Comparison of ENCODE assay signal across 8 cellular contexts in the genomic region with DNA sequence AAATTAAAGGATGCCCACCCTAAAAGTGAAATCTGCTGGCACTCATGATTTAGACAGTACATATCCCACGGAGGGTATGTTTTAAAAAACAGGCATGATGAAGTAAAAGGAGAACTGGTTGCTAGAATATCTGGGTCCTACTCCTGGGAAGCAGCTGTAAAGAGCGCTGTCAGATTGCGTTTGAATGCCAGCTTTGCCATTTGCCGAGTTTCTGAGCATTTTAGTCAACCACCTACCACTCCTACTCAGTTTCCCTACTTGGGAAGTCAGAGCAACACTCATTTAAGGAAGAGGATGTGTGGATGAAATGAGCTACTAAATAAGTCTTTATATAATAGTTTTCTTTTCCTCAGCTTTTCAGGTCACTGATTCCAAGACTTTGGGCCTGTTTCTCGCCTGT. TPM values are rescaled to one million over a fixed set of nuclear protein-coding genes. Genes with fewer than 3 reads are reported as not detected.
DNase-seq lines count a peak whose midpoint lies in the region; ATAC-seq and TF ChIP-seq lines count a peak whose summit lies in the region.

No MANE protein-coding gene starts in this region.

- peak overlapping the region; percentile 91 to 98 for H3K27ac Mint-ChIP-seq in T-cell

- no peaks in the 10 kb centered on the region for H3K9me3 Mint-ChIP-seq in T-cell

- ATAC-seq in T-cell (replicated peaks in 1 of 4) = no peak
- no peak for ATAC-seq in HG02973 (IDR thresholded peaks at IDR 0.05; ENCODE audit: unreplicated experiment)

- TF ChIP-seq CTCF in GM12875 (IDR thresholded peaks at IDR 0.05; ENCODE audit: borderline replicate concordance, insufficient read depth, low read depth, low read length) (no peak), fibroblast of the aortic adventitia (IDR thresholded peaks at IDR 0.05; ENCODE audit: insufficient read depth, low read length) (no peak)

- H3K27ac ChIP-seq in skin epidermis = peak overlapping the region in 18 of 21 experiments; percentile 48 to 94 (median 81)

- CTCF ChIA-PET in T-cell (lab: Charles Lee) = interaction anchor here in 1 of 2 donors (1.7 to 3.7 kb wide), 3 partner anchors 42 to 486 kb away, joined by 5 to 25 read pairs (median 8); no protein-coding TSS in a partner anchor

- POLR2A ChIA-PET in T-cell (lab: Charles Lee) = interaction anchor here (0.5 to 3.0 kb wide), 10 partner anchors 38 to 438 kb away, joined by 3 to 20 read pairs (median 4); no protein-coding TSS in a partner anchor

- peak overlapping the region; percentile 67 for H3K4me3 ChIP-seq in GM12875 (ENCODE audit: low read depth, low read length)
- peak overlapping the region; percentile 98 for H3K4me3 ChIP-seq in fibroblast of the aortic adventitia (ENCODE audit: low read depth, low read length)
- peak overlapping the region; percentile 57 to 86 (median 79) for H3K4me3 ChIP-seq in skin epidermis

- peak overlapping the region; percentile 97 to 98 (median 97) for H3K4me3 Mint-ChIP-seq in T-cell

- DNase-seq in T-cell (peak in 1 of 34 experiments; percentile 8), fibroblast of the aortic adventitia (ENCODE audit: low read depth) (no peak), A172 (ENCODE audit: low spot score) (no peak), DMS153 treated with DMSO at 0.1 percent for 48 hours (lab: John Stamatoyannopoulos, UW; ENCODE audit: unreplicated experiment) (no peak)
- no peak for DNase-seq in activated effector memory CD4-positive, alpha-beta T cell treated with Interleukin-2 at 50 U/mL for 16 hours

- H3K4me1 Mint-ChIP-seq in T-cell = peaks cover 46 to 51% (median 46%) of the 10 kb centered on the region in 3 donors

- no peaks in the 10 kb centered on the region for H3K27me3 Mint-ChIP-seq in T-cell

- H3K36me3 Mint-ChIP-seq in T-cell = peaks cover 22% of the 10 kb centered on the region

RNA-seq across cellular contexts. Expression of gene UMAD1, which starts 1.1 kb away (rescaled TPM):
- total RNA-seq in T-cell (10 to 100 TPM; 13.8 to 19.8 (median 16.6) TPM), fibroblast of the aortic adventitia (ENCODE audit: low replicate concordance) (17.4 and 24.9 TPM in 2 replicates)
- total RNA-seq in A172 (2014; rRNA removed; shearing (Covaris generic)) = 20.8 and 23.4 TPM in 2 replicates
